In genomic region chr22:37308385-37309200, GRCh38 we compare ENCODE assay signal across 1 cellular context.
TF ChIP-seq lines count a peak whose summit lies in the region.

No MANE protein-coding gene starts in this region.

TF ChIP-seq in H1, 55 proteins besides CTCF, POLR2A, EP300 and RAD21:
- TF ChIP-seq POU5F1 (IDR thresholded peaks at IDR 0.05; ENCODE audit: low read depth, low read length): no peak
- no peak for TF ChIP-seq ZNF274 (IDR thresholded peaks at IDR 0.05; ENCODE audit: borderline replicate concordance, extremely low read depth, low read length)
- TF ChIP-seq, protein P1, sequence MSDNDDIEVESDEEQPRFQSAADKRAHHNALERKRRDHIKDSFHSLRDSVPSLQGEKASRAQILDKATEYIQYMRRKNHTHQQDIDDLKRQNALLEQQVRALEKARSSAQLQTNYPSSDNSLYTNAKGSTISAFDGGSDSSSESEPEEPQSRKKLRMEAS (IDR thresholded peaks at IDR 0.05): no peak
- TF ChIP-seq RNF2 (IDR thresholded peaks at IDR 0.05; ENCODE audit: borderline replicate concordance, low read depth, low read length, missing control alignments, poor library complexity, severe bottlenecking): no peak
- no peak for TF ChIP-seq KDM1A (IDR thresholded peaks at IDR 0.05; ENCODE audit: borderline replicate concordance, low read length)
- no peak for TF ChIP-seq CTBP2 (IDR thresholded peaks at IDR 0.05; ENCODE audit: borderline replicate concordance, insufficient read depth, insufficient read length, low read length)
- TF ChIP-seq, protein P2, sequence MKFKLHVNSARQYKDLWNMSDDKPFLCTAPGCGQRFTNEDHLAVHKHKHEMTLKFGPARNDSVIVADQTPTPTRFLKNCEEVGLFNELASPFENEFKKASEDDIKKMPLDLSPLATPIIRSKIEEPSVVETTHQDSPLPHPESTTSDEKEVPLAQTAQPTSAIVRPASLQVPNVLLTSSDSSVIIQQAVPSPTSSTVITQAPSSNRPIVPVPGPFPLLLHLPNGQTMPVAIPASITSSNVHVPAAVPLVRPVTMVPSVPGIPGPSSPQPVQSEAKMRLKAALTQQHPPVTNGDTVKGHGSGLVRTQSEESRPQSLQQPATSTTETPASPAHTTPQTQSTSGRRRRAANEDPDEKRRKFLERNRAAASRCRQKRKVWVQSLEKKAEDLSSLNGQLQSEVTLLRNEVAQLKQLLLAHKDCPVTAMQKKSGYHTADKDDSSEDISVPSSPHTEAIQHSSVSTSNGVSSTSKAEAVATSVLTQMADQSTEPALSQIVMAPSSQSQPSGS (IDR thresholded peaks at IDR 0.05; ENCODE audit: low read length): no peak
- no peak for TF ChIP-seq POLR2AphosphoS5 (IDR thresholded peaks at IDR 0.05; ENCODE audit: low read depth, low read length)
- TF ChIP-seq GTF2F1 (IDR thresholded peaks at IDR 0.05; ENCODE audit: borderline replicate concordance, low read depth, low read length): no peak
- TF ChIP-seq BRCA1 (IDR thresholded peaks at IDR 0.05; ENCODE audit: low read depth, low read length): no peak
- no peak for TF ChIP-seq HDAC2 (IDR thresholded peaks at IDR 0.05; ENCODE audit: borderline replicate concordance in 1 of 2, low read depth in 2 of 2, low read length in 2 of 2)
